In the genomic region with DNA sequence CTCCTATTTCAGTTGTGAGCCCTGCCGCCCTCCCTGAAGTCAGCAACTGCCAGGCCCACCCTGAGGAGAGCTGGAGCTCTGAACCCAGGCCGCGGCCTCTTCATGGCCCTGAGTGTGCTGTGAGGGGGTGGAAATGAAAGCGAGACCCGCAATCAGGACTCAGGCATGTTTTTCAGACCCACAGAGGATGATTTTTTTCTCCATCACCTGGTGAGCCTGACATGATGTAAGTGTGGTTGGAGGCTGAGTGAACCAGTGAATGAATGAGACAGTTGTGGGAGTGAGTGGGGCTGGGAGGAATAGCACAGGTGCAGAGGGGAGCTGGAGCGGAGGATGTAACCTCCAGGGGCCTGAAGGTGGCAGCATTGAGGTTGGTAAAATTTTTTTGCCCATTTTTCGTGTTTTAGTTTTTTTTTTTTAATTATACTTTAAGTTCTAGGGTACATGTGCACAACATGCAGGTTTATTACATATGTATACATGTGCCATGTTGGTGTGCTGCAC, we compare ENCODE assay signal across 9 cellular contexts. TPM values are rescaled to one million over a fixed set of nuclear protein-coding genes. Genes with fewer than 3 reads are reported as not detected.
DNase-seq lines count a peak whose midpoint lies in the region; ATAC-seq and TF ChIP-seq lines count a peak whose summit lies in the region.
"Had no signal": no experiment of that assay in that cellular context is flagged by ENCODE, and none has a peak within 500 bp of the region (broad histone marks: within the 10 kb centered on the region; RNA-seq: fewer than 3 reads in every experiment).

No MANE protein-coding gene starts in this region.

- TF ChIP-seq CTCF in MM.1S (IDR thresholded peaks at IDR 0.05; ENCODE audit: low read length) (peak; percentile 29), right lobe of liver (IDR thresholded peaks at IDR 0.05) (peak in 3 of 4 donors; percentile 37 to 48 (median 47))

- DNase-seq in SHP77 (lab: John Stamatoyannopoulos, UW) (peak; percentile 6 to 16), SHP77 treated with DMSO at 0.1 percent for 48 hours (lab: John Stamatoyannopoulos, UW) (no peak), MM.1S (peak; percentile 16), right lobe of liver (no peak), NCI-H1930 (lab: John Stamatoyannopoulos, UW) (no peak), DMS153 treated with DMSO at 0.1 percent for 48 hours (lab: John Stamatoyannopoulos, UW; ENCODE audit: unreplicated experiment) (no peak)
- DNase-seq in activated naive CD4-positive, alpha-beta T cell treated with Interleukin-2 at 50 U/mL for 16 hours = peak; percentile 53

- WGBS in right lobe of liver (ENCODE audit: insufficient coverage, low coverage, low lambda C conversion rate, missing lambda C conversion rate) = 52% methylated on average over 6 of the region's 7 CpGs

- H3K27me3 ChIP-seq in MM.1S (replicated peaks; ENCODE audit: insufficient read depth, low read length) (peaks cover 14% of the 10 kb centered on the region), right lobe of liver (no peaks in the 10 kb centered on the region)

- H3K36me3 ChIP-seq in MM.1S (replicated peaks; ENCODE audit: insufficient read depth, low read length) (no peaks in the 10 kb centered on the region), right lobe of liver (no peaks in the 10 kb centered on the region)

- H2AFZ ChIP-seq in MM.1S (ENCODE audit: low read length) = no peak overlapping the region

- no peak for TF ChIP-seq POLR2A in right lobe of liver (IDR thresholded peaks at IDR 0.05)

- H3K9me2 ChIP-seq in MM.1S (replicated peaks; ENCODE audit: insufficient read depth, low read length) = no peaks in the 10 kb centered on the region

- intact Hi-C loops in right lobe of liver (cut with DNase I) = no loop called here

- H3K4me2 ChIP-seq in MM.1S (ENCODE audit: low read depth, low read length) = no peak overlapping the region

- no peaks in the 10 kb centered on the region for H3F3A ChIP-seq in MM.1S (ENCODE audit: insufficient read depth, low read length)

- H4K20me1 ChIP-seq in MM.1S (ENCODE audit: insufficient read depth, low read length) = no peaks in the 10 kb centered on the region

- H3K4me3 ChIP-seq in MM.1S (ENCODE audit: low read length) = no peak overlapping the region
- no peak overlapping the region for H3K4me3 ChIP-seq in right lobe of liver

- H3K9ac ChIP-seq in MM.1S (ENCODE audit: low read length) = no peak overlapping the region

- no peak for ATAC-seq in right lobe of liver
- ATAC-seq in GM21737 (IDR thresholded peaks at IDR 0.05; ENCODE audit: unreplicated experiment) = no peak

- 0 out of 2 replicates have a peak, but pooled peaks cover 4% of the 10 kb centered on the region for H3K4me1 ChIP-seq in MM.1S (ENCODE audit: low read length)
- H3K4me1 ChIP-seq in right lobe of liver = peaks cover 0 to 3% (median 1%) of the 10 kb centered on the region in 4 donors

- no peaks in the 10 kb centered on the region for H3K79me2 ChIP-seq in MM.1S (ENCODE audit: low read length)

- H3K27ac ChIP-seq in MM.1S (ENCODE audit: low read length) = no peak overlapping the region
- H3K27ac ChIP-seq in right lobe of liver = no peak overlapping the region

- H3K9me3 ChIP-seq in MM.1S (replicated peaks; ENCODE audit: insufficient read depth, low read length) (no peaks in the 10 kb centered on the region), right lobe of liver (no peaks in the 10 kb centered on the region)

RNA-seq across cellular contexts. Expression of a gene that starts 18.3 kb away (rescaled TPM):
- total RNA-seq in right lobe of liver = not detected
- total RNA-seq: pulmonary artery endothelial cell had no signal

RNA-seq across cellular contexts. Expression of a gene that starts 43.3 kb away (rescaled TPM):
- under 1 TPM in 5 of 6 experiments, not detected in 1; 0.07 to 0.43 (median 0.12) TPM for total RNA-seq in right lobe of liver

Comparison
In these comparisons a context has a peak if more than half of its experiments do, and no peak if none do; other contexts are left out.
1. DNase-seq: peak in SHP77 (2 of 2), MM.1S (single experiment) and activated naive CD4-positive, alpha-beta T cell treated with Interleukin-2 at 50 U/mL for 16 hours (single experiment); none in SHP77 treated with DMSO at 0.1 percent for 48 hours (single experiment), right lobe of liver (0 of 3), NCI-H1930 (0 of 2) and DMS153 treated with DMSO at 0.1 percent for 48 hours (single experiment).